Comparison of ENCODE assay signal across 8 cellular contexts in the genomic region with DNA sequence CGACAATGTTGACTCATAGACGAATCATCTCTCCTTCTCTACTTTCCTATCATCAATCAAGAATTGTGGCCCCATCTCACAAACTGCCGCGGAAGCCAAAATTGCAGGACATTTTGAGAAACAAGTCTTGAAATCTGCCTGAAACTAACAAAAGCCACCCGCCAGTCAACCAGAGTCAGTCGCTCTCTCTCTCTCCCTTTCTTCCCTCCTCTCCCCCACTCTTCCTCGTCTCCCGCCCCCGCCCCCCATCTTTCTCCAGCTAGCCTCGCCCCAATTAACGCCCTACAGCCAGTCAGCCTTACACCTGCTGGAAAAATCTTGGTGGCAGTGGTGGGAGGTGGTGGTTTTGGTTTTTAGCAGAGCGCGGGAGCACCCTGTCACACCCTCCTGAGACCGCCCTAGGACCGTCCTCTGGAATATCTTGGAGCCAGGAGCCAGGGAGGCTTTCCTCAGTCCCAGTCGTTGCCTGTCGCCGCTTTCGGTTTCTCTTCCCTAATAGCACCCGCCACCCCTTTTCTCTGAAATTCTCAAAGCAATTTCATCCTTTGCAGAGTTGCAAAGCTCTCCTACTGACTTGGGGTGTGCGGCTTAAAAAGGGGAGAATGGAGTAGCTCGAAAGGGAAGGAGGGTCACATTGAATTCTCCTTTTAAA.
DNase-seq lines count a peak whose midpoint lies in the region; ATAC-seq lines count a peak whose summit lies in the region.

No MANE protein-coding gene starts in this region.

- H3K27me3 Mint-ChIP-seq in T-helper 2 cell treated with Interferon-gamma antibody and Interleukin-4, amounts not matched to agents 5 μg/mL and 100 μg/mL, for 36 hours (ENCODE audit: low read depth): peaks cover 85% of the 10 kb centered on the region
- peaks cover 85% of the 10 kb centered on the region for H3K27me3 Mint-ChIP-seq in T-helper 17 cell
- peaks cover 86% of the 10 kb centered on the region for H3K27me3 Mint-ChIP-seq in stimulated activated memory B cell treated with anti-CD40 and anti-IgM and Interleukin-4, amounts not matched to agents 10 μg/mL and 1 μg/mL and 100 μg/mL, for 72 hours

- H3K27ac Mint-ChIP-seq in T-helper 2 cell treated with Interferon-gamma antibody and Interleukin-4, amounts not matched to agents 5 μg/mL and 100 μg/mL, for 36 hours: no peak overlapping the region
- H3K27ac Mint-ChIP-seq in T-helper 17 cell: no peak overlapping the region
- H3K27ac Mint-ChIP-seq in stimulated activated memory B cell treated with anti-CD40 and anti-IgM and Interleukin-4, amounts not matched to agents 10 μg/mL and 1 μg/mL and 100 μg/mL, for 72 hours: no peak overlapping the region

- H3K4me3 Mint-ChIP-seq in T-helper 2 cell treated with Interferon-gamma antibody and Interleukin-4, amounts not matched to agents 5 μg/mL and 100 μg/mL, for 36 hours: peak overlapping the region; percentile 87
- peak overlapping the region; percentile 78 for H3K4me3 Mint-ChIP-seq in T-helper 17 cell
- H3K4me3 Mint-ChIP-seq in stimulated activated memory B cell treated with anti-CD40 and anti-IgM and Interleukin-4, amounts not matched to agents 10 μg/mL and 1 μg/mL and 100 μg/mL, for 72 hours: peak overlapping the region; percentile 75

- no peak for DNase-seq in T-helper 2 cell treated with Interferon-gamma antibody and Interleukin-4, amounts not matched to agents 5 μg/mL and 100 μg/mL, for 36 hours (ENCODE audit: low spot score)
- DNase-seq in T-helper 2 cell: no peak
- DNase-seq in T-helper 17 cell: no peak
- DNase-seq in amniotic stem cell (lab: John Stamatoyannopoulos, UW): no peak
- DNase-seq in SHP77 (lab: John Stamatoyannopoulos, UW): no peak

- peaks cover 3% of the 10 kb centered on the region for H3K36me3 Mint-ChIP-seq in T-helper 2 cell treated with Interferon-gamma antibody and Interleukin-4, amounts not matched to agents 5 μg/mL and 100 μg/mL, for 36 hours (ENCODE audit: low read depth)
- peaks cover 10% of the 10 kb centered on the region for H3K36me3 Mint-ChIP-seq in T-helper 17 cell (ENCODE audit: low read depth)
- H3K36me3 Mint-ChIP-seq in stimulated activated memory B cell treated with anti-CD40 and anti-IgM and Interleukin-4, amounts not matched to agents 10 μg/mL and 1 μg/mL and 100 μg/mL, for 72 hours: peaks cover 5% of the 10 kb centered on the region

- no peaks in the 10 kb centered on the region for H3K9me3 Mint-ChIP-seq in T-helper 2 cell treated with Interferon-gamma antibody and Interleukin-4, amounts not matched to agents 5 μg/mL and 100 μg/mL, for 36 hours
- H3K9me3 Mint-ChIP-seq in stimulated activated memory B cell treated with anti-CD40 and anti-IgM and Interleukin-4, amounts not matched to agents 10 μg/mL and 1 μg/mL and 100 μg/mL, for 72 hours: peaks cover 6% of the 10 kb centered on the region

- no peak for ATAC-seq in T-helper 17 cell
- no peak for ATAC-seq in stimulated activated memory B cell treated with anti-CD40 and anti-IgM and Interleukin-4, amounts not matched to agents 10 μg/mL and 1 μg/mL and 100 μg/mL, for 72 hours
- ATAC-seq in activated CD4-positive, CD25-positive, alpha-beta regulatory T cell treated with anti-CD3 and anti-CD28 coated beads, Interleukin-2, amount 50 U/mL, for 24 hours: no peak

- H3K4me1 Mint-ChIP-seq in T-helper 2 cell treated with Interferon-gamma antibody and Interleukin-4, amounts not matched to agents 5 μg/mL and 100 μg/mL, for 36 hours (ENCODE audit: low read depth): peaks cover 36% of the 10 kb centered on the region
- H3K4me1 Mint-ChIP-seq in T-helper 17 cell: peaks cover 39% of the 10 kb centered on the region
- H3K4me1 Mint-ChIP-seq in stimulated activated memory B cell treated with anti-CD40 and anti-IgM and Interleukin-4, amounts not matched to agents 10 μg/mL and 1 μg/mL and 100 μg/mL, for 72 hours: peaks cover 61% of the 10 kb centered on the region

- H3K9me3 ChIP-seq in T-helper 17 cell (ENCODE audit: control insufficient read depth, low read length, poor library complexity, severe bottlenecking) (no peaks in the 10 kb centered on the region), iPS-18c (ENCODE audit: control insufficient read depth, insufficient read depth, low read length) (no peaks in the 10 kb centered on the region)

- H3K4me3 ChIP-seq in iPS-18c (ENCODE audit: insufficient read depth, low read depth, low read length): peak overlapping the region; percentile 6; the same call in 1 of the 2 replicates
